Comparison of ENCODE assay signal across 32 cellular contexts in genomic region chr4:121208571-121208970, GRCh38. TPM values are rescaled to one million over a fixed set of nuclear protein-coding genes. Genes with fewer than 3 reads are reported as not detected.
"Had no signal": no experiment of that assay in that cellular context is flagged by ENCODE, and none has a peak within 500 bp of the region (broad histone marks: within the 10 kb centered on the region; RNA-seq: fewer than 3 reads in every experiment).

No MANE protein-coding gene starts in this region.

- H3K4me1 Mint-ChIP-seq: activated B cell treated with CpG ODN at 0.5 μM for 24 hours; activated CD4-positive, alpha-beta T cell treated with anti-CD3 and anti-CD28 coated beads, Interleukin-2, amount 10 ng/mL, durations not matched to agents 7 days and 5 days; activated naive CD4-positive, alpha-beta T cell treated with anti-CD3 and anti-CD28 coated beads, Interleukin-2, amount 10 ng/mL, durations not matched to agents 7 days and 5 days; activated naive CD8-positive, alpha-beta T cell treated with anti-CD3 and anti-CD28 coated beads, Interleukin-2, amount 10 ng/mL, durations not matched to agents 7 days and 5 days had no signal

- ATAC-seq: activated CD8-positive, alpha-beta memory T cell treated with anti-CD3 and anti-CD28 coated beads, Interleukin-2, amount 10 ng/mL, durations not matched to agents 7 days and 5 days; activated CD8-positive, alpha-beta T cell treated with anti-CD3 and anti-CD28 coated beads, Interleukin-2, amount 10 ng/mL, durations not matched to agents 7 days and 5 days; activated naive CD8-positive, alpha-beta T cell treated with anti-CD3 and anti-CD28 coated beads, Interleukin-2, amount 50 U/mL, for 24 hours had no signal

- H3K27me3 Mint-ChIP-seq: activated B cell treated with CpG ODN at 0.5 μM for 24 hours; activated CD8-positive, alpha-beta memory T cell treated with anti-CD3 and anti-CD28 coated beads, Interleukin-2, amount 10 ng/mL, durations not matched to agents 7 days and 5 days; activated naive CD4-positive, alpha-beta T cell treated with anti-CD3 and anti-CD28 coated beads, Interleukin-2, amount 10 ng/mL, durations not matched to agents 7 days and 5 days; activated naive CD4-positive, alpha-beta T cell treated with anti-CD3 and anti-CD28 coated beads, Interleukin-2, amount 50 U/mL, for 24 hours; activated naive CD8-positive, alpha-beta T cell; activated naive CD8-positive, alpha-beta T cell treated with anti-CD3 and anti-CD28 coated beads, Interleukin-2, amount 10 ng/mL, durations not matched to agents 7 days and 5 days; activated naive CD8-positive, alpha-beta T cell treated with anti-CD3 and anti-CD28 coated beads, Interleukin-2, amount 50 U/mL, for 24 hours; activated T-cell treated with anti-CD3 and anti-CD28 coated beads, Interleukin-2, amount 50 U/mL, for 24 hours had no signal

- H3K4me1 ChIP-seq: ascending aorta had no signal

- H3K36me3 Mint-ChIP-seq: activated naive CD4-positive, alpha-beta T cell treated with anti-CD3 and anti-CD28 coated beads, Interleukin-2, amount 10 ng/mL, durations not matched to agents 7 days and 5 days; activated naive CD8-positive, alpha-beta T cell; brain had no signal

- H3K4me3 Mint-ChIP-seq: activated B cell treated with CpG ODN at 0.5 μM for 24 hours; activated CD4-positive, alpha-beta memory T cell treated with anti-CD3 and anti-CD28 coated beads, Interleukin-2, amount 10 ng/mL, durations not matched to agents 7 days and 5 days; activated CD4-positive, alpha-beta T cell treated with anti-CD3 and anti-CD28 coated beads, Interleukin-2, amount 10 ng/mL, durations not matched to agents 7 days and 5 days; activated CD8-positive, alpha-beta memory T cell treated with anti-CD3 and anti-CD28 coated beads, Interleukin-2, amount 10 ng/mL, durations not matched to agents 7 days and 5 days; activated CD8-positive, alpha-beta T cell treated with anti-CD3 and anti-CD28 coated beads, Interleukin-2, amount 10 ng/mL, durations not matched to agents 7 days and 5 days; activated naive CD4-positive, alpha-beta T cell treated with anti-CD3 and anti-CD28 coated beads, Interleukin-2, amount 10 ng/mL, durations not matched to agents 7 days and 5 days; activated naive CD4-positive, alpha-beta T cell treated with anti-CD3 and anti-CD28 coated beads, Interleukin-2, amount 50 U/mL, for 24 hours; activated naive CD8-positive, alpha-beta T cell; activated naive CD8-positive, alpha-beta T cell treated with anti-CD3 and anti-CD28 coated beads, Interleukin-2, amount 10 ng/mL, durations not matched to agents 7 days and 5 days; activated naive CD8-positive, alpha-beta T cell treated with anti-CD3 and anti-CD28 coated beads, Interleukin-2, amount 50 U/mL, for 24 hours; activated T-cell treated with anti-CD3 and anti-CD28 coated beads, Interleukin-2, amount 50 U/mL, for 24 hours; brain; T-helper 1 cell treated with Interleukin-12 subunit alpha and Interleukin-12 subunit beta and Interleukin-4 antibody, amounts not matched to agents 30 μg/mL and 1 μg/mL, for 36 hours; T-helper 2 cell treated with Interferon-gamma antibody and Interleukin-4, amounts not matched to agents 5 μg/mL and 100 μg/mL, for 36 hours had no signal

- H3K27ac Mint-ChIP-seq: activated B cell treated with CpG ODN at 0.5 μM for 24 hours; activated CD4-positive, alpha-beta memory T cell treated with anti-CD3 and anti-CD28 coated beads, Interleukin-2, amount 10 ng/mL, durations not matched to agents 7 days and 5 days; activated CD4-positive, alpha-beta T cell treated with anti-CD3 and anti-CD28 coated beads, Interleukin-2, amount 10 ng/mL, durations not matched to agents 7 days and 5 days; activated CD8-positive, alpha-beta memory T cell treated with anti-CD3 and anti-CD28 coated beads, Interleukin-2, amount 10 ng/mL, durations not matched to agents 7 days and 5 days; activated CD8-positive, alpha-beta T cell treated with anti-CD3 and anti-CD28 coated beads, Interleukin-2, amount 10 ng/mL, durations not matched to agents 7 days and 5 days; activated naive CD4-positive, alpha-beta T cell treated with anti-CD3 and anti-CD28 coated beads, Interleukin-2, amount 10 ng/mL, durations not matched to agents 7 days and 5 days; activated naive CD4-positive, alpha-beta T cell treated with anti-CD3 and anti-CD28 coated beads, Interleukin-2, amount 50 U/mL, for 24 hours; activated naive CD8-positive, alpha-beta T cell; activated naive CD8-positive, alpha-beta T cell treated with anti-CD3 and anti-CD28 coated beads, Interleukin-2, amount 10 ng/mL, durations not matched to agents 7 days and 5 days; activated naive CD8-positive, alpha-beta T cell treated with anti-CD3 and anti-CD28 coated beads, Interleukin-2, amount 50 U/mL, for 24 hours; activated T-cell treated with anti-CD3 and anti-CD28 coated beads, Interleukin-2, amount 50 U/mL, for 24 hours; activated T-helper 2 cell treated with anti-CD3 and anti-CD28 coated beads, Interferon-gamma antibody, Interleukin-2, Interleukin-4, amounts not matched to agents 10 μg/mL and 5 μg/mL and 100 μg/mL, durations not matched to agents 14 hours and 24 hours and 36 hours; brain; T-helper 1 cell treated with Interleukin-12 subunit alpha and Interleukin-12 subunit beta and Interleukin-4 antibody, amounts not matched to agents 30 μg/mL and 1 μg/mL, for 36 hours; T-helper 2 cell treated with Interferon-gamma antibody and Interleukin-4, amounts not matched to agents 5 μg/mL and 100 μg/mL, for 36 hours had no signal

- H3K27me3 ChIP-seq: ascending aorta had no signal

- H3K9me3 Mint-ChIP-seq: activated T-helper 2 cell treated with anti-CD3 and anti-CD28 coated beads, Interferon-gamma antibody, Interleukin-2, Interleukin-4, amounts not matched to agents 10 μg/mL and 5 μg/mL and 100 μg/mL, durations not matched to agents 14 hours and 24 hours and 36 hours; brain had no signal

- H3K36me3 ChIP-seq: ascending aorta had no signal

- DNase-seq: activated B cell treated with CpG ODN at 0.5 μM for 24 hours; activated CD4-positive, alpha-beta memory T cell treated with anti-CD3 and anti-CD28 coated beads, Interleukin-2, amount 10 ng/mL, durations not matched to agents 7 days and 5 days; activated CD4-positive, alpha-beta T cell treated with anti-CD3 and anti-CD28 coated beads for 48 hours; activated CD4-positive, alpha-beta T cell treated with anti-CD3 and anti-CD28 coated beads, Interleukin-2, amount 10 ng/mL, durations not matched to agents 7 days and 5 days; activated CD4-positive, alpha-beta T cell treated with anti-CD3 and anti-CD28 coated beads, Interleukin-2, amount 50 U/mL, for 48 hours; activated CD4-positive, CD25-positive, alpha-beta regulatory T cell treated with anti-CD3 and anti-CD28 coated beads, Interleukin-2, amount 50 U/mL, for 72 hours; activated CD8-positive, alpha-beta memory T cell treated with anti-CD3 and anti-CD28 coated beads for 24 hours; activated CD8-positive, alpha-beta memory T cell treated with anti-CD3 and anti-CD28 coated beads, Interleukin-2, amount 10 ng/mL, durations not matched to agents 7 days and 5 days; activated CD8-positive, alpha-beta memory T cell treated with anti-CD3 and anti-CD28 coated beads, Interleukin-2, amount 50 U/mL, for 48 hours; activated CD8-positive, alpha-beta T cell treated with anti-CD3 and anti-CD28 coated beads, Interleukin-2, amount 10 ng/mL, durations not matched to agents 7 days and 5 days; activated effector memory CD4-positive, alpha-beta T cell treated with Interleukin-2 at 50 U/mL for 16 hours; activated gamma-delta T cell; activated naive CD4-positive, alpha-beta T cell treated with anti-CD3 and anti-CD28 coated beads, Interleukin-2, amount 10 ng/mL, durations not matched to agents 7 days and 5 days; activated naive CD4-positive, alpha-beta T cell treated with Interleukin-2 at 50 U/mL for 16 hours; activated naive CD8-positive, alpha-beta T cell treated with anti-CD3 and anti-CD28 coated beads, Interleukin-2, amount 10 ng/mL, durations not matched to agents 7 days and 5 days; activated naive CD8-positive, alpha-beta T cell treated with anti-CD3 and anti-CD28 coated beads, Interleukin-2, amount 50 U/mL, for 24 hours; activated T-cell treated with anti-CD3 and anti-CD28 coated beads, Interleukin-2, amount 50 U/mL, for 24 hours; activated T-cell treated with anti-CD3 and anti-CD28 coated beads, Interleukin-2, amount 50 U/mL, for 48 hours; amygdala; anterior cingulate cortex; central memory CD4-positive, alpha-beta T cell; T-helper 2 cell; T-helper 9 cell had no signal

- H3K4me3 ChIP-seq: ascending aorta had no signal

- H3K27ac ChIP-seq: ascending aorta, VCaP had no signal

- H3K9me3 ChIP-seq: ascending aorta had no signal

RNA-seq across cellular contexts. Expression of gene TNIP3, which starts 44.5 kb away (rescaled TPM):
- total RNA-seq: activated B cell treated with CpG ODN at 0.5 μM for 24 hours, ascending aorta, cardiac septum had no signal
